15 cellular contexts compared by ENCODE assay signal in genomic region chr4:38050560-38051350, GRCh38.
DNase-seq lines count a peak whose midpoint lies in the region; ATAC-seq and TF ChIP-seq lines count a peak whose summit lies in the region.
"Had no signal": no experiment of that assay in that cellular context is flagged by ENCODE, and none has a peak within 500 bp of the region (broad histone marks: within the 10 kb centered on the region; RNA-seq: fewer than 3 reads in every experiment).

No MANE protein-coding gene starts in this region.

- no peaks in the 10 kb centered on the region for H4K20me1 ChIP-seq in smooth muscle cell (ENCODE audit: low read depth)

- H3K9me3 ChIP-seq in ascending aorta (no peaks in the 10 kb centered on the region), smooth muscle cell (replicated peaks; ENCODE audit: low read depth) (no peaks in the 10 kb centered on the region), tibial nerve (no peaks in the 10 kb centered on the region)

- H3K27ac ChIP-seq in ascending aorta (peak overlapping the region; percentile 34 to 55), smooth muscle cell (ENCODE audit: low read depth) (peak overlapping the region; percentile 94), tibial nerve (peak overlapping the region in 2 of 4 donors; percentile 34 to 56)

- 31% methylated on average over 10 of the region's 10 CpGs for WGBS in smooth muscle cell (ENCODE audit: low lambda C conversion rate)
- 64 to 71% methylated on average over 10 of the region's 10 CpGs for WGBS in tibial nerve, 2 donors

- peaks cover 20% of the 10 kb centered on the region for H3K36me3 Mint-ChIP-seq in endothelial cell (ENCODE audit: low read depth, unreplicated experiment)
- H3K36me3 Mint-ChIP-seq: activated naive CD4-positive, alpha-beta T cell treated with anti-CD3 and anti-CD28 coated beads, Interleukin-2, amount 50 U/mL, for 72 hours had no signal

- H3K4me3 Mint-ChIP-seq in endothelial cell (ENCODE audit: unreplicated experiment) = no peak overlapping the region

- H3K4me1 Mint-ChIP-seq in endothelial cell (ENCODE audit: unreplicated experiment) = peaks cover 19% of the 10 kb centered on the region

- TF ChIP-seq POLR2A in tibial nerve (IDR thresholded peaks at IDR 0.05) = no peak

- DNase-seq in ascending aorta (ENCODE audit: low spot score in 2 of 2) (no peak), Right ventricle myocardium superior (no peak), lung microvascular endothelial cell (ENCODE audit: low read depth in 2 of 2) (peak; percentile 85 to 89), smooth muscle cell (lab: John Stamatoyannopoulos, UW; ENCODE audit: unreplicated experiment) (no peak), ureter (ENCODE audit: low spot score) (no peak), tibial nerve (ENCODE audit: low spot score in 2 of 2) (no peak), endothelial cell (ENCODE audit: low spot score) (no peak)
- DNase-seq: activated CD8-positive, alpha-beta memory T cell treated with anti-CD3 and anti-CD28 coated beads, Interleukin-2, amount 50 U/mL, for 4 hours; AML-193; NCI-H1105 treated with DMSO at 0.1 percent for 48 hours; NCI-H226; nucleus accumbens; stimulated activated CD4-positive, alpha-beta T cell treated with anti-CD3 and anti-CD28 coated beads, Interleukin-1b, Interleukin-23, amount 100 ng/mL, for 48 hours had no signal

- peak overlapping the region; percentile 60 for H3K4me2 ChIP-seq in smooth muscle cell

- no peaks in the 10 kb centered on the region for H3K9me3 Mint-ChIP-seq in endothelial cell (ENCODE audit: unreplicated experiment)
- H3K9me3 Mint-ChIP-seq: activated naive CD4-positive, alpha-beta T cell treated with anti-CD3 and anti-CD28 coated beads, Interleukin-2, amount 50 U/mL, for 72 hours had no signal

- no peak overlapping the region for H3K27ac Mint-ChIP-seq in endothelial cell (ENCODE audit: unreplicated experiment)

- H3K27me3 Mint-ChIP-seq in endothelial cell (ENCODE audit: unreplicated experiment) = peaks cover 4% of the 10 kb centered on the region

- peak; percentile 52 for ATAC-seq in Right ventricle myocardium superior (ENCODE audit: poor library complexity)
- ATAC-seq in GM19467 (IDR thresholded peaks at IDR 0.05; ENCODE audit: unreplicated experiment) = no peak

- peak overlapping the region; percentile 54 for H2AFZ ChIP-seq in smooth muscle cell (ENCODE audit: low read depth)

- H3K36me3 ChIP-seq in ascending aorta (peaks cover 34 to 59% of the 10 kb centered on the region in 2 donors), smooth muscle cell (ENCODE audit: low read depth) (no peaks in the 10 kb centered on the region), tibial nerve (peaks cover 3 to 36% (median 4%) of the 10 kb centered on the region in 3 donors)

- TF ChIP-seq CTCF in ascending aorta (IDR thresholded peaks at IDR 0.05) (no peak), smooth muscle cell (IDR thresholded peaks at IDR 0.05; ENCODE audit: borderline replicate concordance, insufficient read depth, poor library complexity, severe bottlenecking) (no peak), tibial nerve (IDR thresholded peaks at IDR 0.05) (no peak), endothelial cell (IDR thresholded peaks at IDR 0.05; ENCODE audit: unreplicated experiment) (no peak)

- peaks cover 0 to 2% of the 10 kb centered on the region in 2 donors for H3K4me1 ChIP-seq in ascending aorta
- no peaks in the 10 kb centered on the region for H3K4me1 ChIP-seq in smooth muscle cell (ENCODE audit: low read depth)
- peaks cover 0 to 2% (median 0%) of the 10 kb centered on the region in 4 donors for H3K4me1 ChIP-seq in tibial nerve

- intact Hi-C loops in ascending aorta (cut with DNase I) (no loop called here), Right ventricle myocardium superior (cut with DNase I) (no loop called here)

- H3K4me3 ChIP-seq in ascending aorta (no peak overlapping the region), smooth muscle cell (no peak overlapping the region), tibial nerve (no peak overlapping the region)

- no peaks in the 10 kb centered on the region for H3K27me3 ChIP-seq in ascending aorta
- no peaks in the 10 kb centered on the region for H3K27me3 ChIP-seq in smooth muscle cell (ENCODE audit: low read depth)
- no peaks in the 10 kb centered on the region for H3K27me3 ChIP-seq in tibial nerve

- H3K9ac ChIP-seq in smooth muscle cell (ENCODE audit: low read depth) = peak overlapping the region; percentile 68

- peaks cover 32% of the 10 kb centered on the region for H3F3A ChIP-seq in smooth muscle cell (ENCODE audit: low read depth)

- TF ChIP-seq EP300 in tibial nerve (IDR thresholded peaks at IDR 0.05) = no peak

- no peaks in the 10 kb centered on the region for H3K79me2 ChIP-seq in smooth muscle cell (ENCODE audit: low read depth)

Comparison
In these comparisons a context has a peak if more than half of its experiments do, and no peak if none do; other contexts are left out.
1. DNase-seq: peak in lung microvascular endothelial cell (2 of 2); none in ascending aorta (0 of 2), Right ventricle myocardium superior (single experiment), smooth muscle cell (single experiment), ureter (single experiment), tibial nerve (0 of 2) and endothelial cell (single experiment).